ENCODE assay signal across 12 cellular contexts in the genomic region with DNA sequence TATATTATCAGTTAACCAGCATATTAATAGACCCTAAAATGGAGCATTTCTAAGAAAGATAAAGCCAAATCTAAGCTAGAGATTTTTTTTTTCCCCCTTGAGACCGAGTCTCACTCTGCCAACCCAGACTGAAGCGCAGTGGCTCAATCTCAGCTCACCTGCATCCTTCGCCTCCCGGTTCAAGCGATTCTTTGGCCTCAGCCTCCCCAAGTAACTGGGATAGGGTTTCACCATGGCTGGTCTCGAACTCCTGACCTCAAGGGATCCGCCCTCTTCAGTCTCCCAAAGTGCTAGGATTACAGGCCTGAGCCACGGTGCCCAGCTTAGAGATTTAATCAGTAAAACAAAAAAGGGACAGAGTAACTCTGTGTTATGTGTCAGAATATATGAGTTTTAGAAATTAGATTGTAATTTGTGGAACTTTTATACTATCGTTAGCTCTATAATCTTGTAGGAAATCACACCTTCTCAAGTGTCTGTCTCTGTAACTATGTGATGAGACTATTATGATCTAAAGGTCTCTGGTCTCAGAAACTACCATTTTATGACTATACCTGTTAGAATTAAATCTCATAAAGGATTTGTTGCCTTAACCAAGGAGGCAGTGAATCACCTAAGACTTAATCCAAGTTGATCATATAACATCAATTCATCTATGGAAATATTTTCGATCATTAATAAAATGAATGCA. TPM values are rescaled to one million over a fixed set of nuclear protein-coding genes. Genes with fewer than 3 reads are reported as not detected.
DNase-seq lines count a peak whose midpoint lies in the region.
"Had no signal": no experiment of that assay in that cellular context is flagged by ENCODE, and none has a peak within 500 bp of the region (broad histone marks: within the 10 kb centered on the region; RNA-seq: fewer than 3 reads in every experiment).

No MANE protein-coding gene starts in this region.

- DNase-seq in CD8-positive, alpha-beta memory T cell: no peak
- DNase-seq in T-helper 2 cell treated with Interferon-gamma antibody and Interleukin-4, amounts not matched to agents 5 μg/mL and 100 μg/mL, for 36 hours (ENCODE audit: low spot score): no peak
- DNase-seq in epithelial cell of prostate (ENCODE audit: low read depth, low spot score): no peak
- no peak for DNase-seq in cardiac septum (ENCODE audit: low spot score)
- no peak for DNase-seq in NCI-H2171 treated with DMSO at 0.1 percent for 48 hours (lab: John Stamatoyannopoulos, UW)
- DNase-seq in SHP77 treated with DMSO at 0.1 percent for 48 hours (lab: John Stamatoyannopoulos, UW): no peak
- no peak for DNase-seq in NCI-H2227 (lab: John Stamatoyannopoulos, UW; ENCODE audit: unreplicated experiment)
- DNase-seq: amygdala, DND-41, posterior cingulate gyrus had no signal

- no peak overlapping the region for H3K4me3 ChIP-seq in ACC112 (ENCODE audit: low read depth, low read length)
- peak overlapping the region; percentile 11 for H3K4me3 ChIP-seq in CD8-positive, alpha-beta memory T cell (ENCODE audit: low read length)
- H3K4me3 ChIP-seq: coronary artery had no signal

- H3K27ac ChIP-seq in ACC112 (ENCODE audit: low read depth, low read length): peak overlapping the region; percentile 96
- peak overlapping the region; percentile 29 for H3K27ac ChIP-seq in CD8-positive, alpha-beta memory T cell (ENCODE audit: low read depth, low read length)
- H3K27ac ChIP-seq in epithelial cell of prostate: peak overlapping the region; percentile 1
- H3K27ac ChIP-seq: coronary artery had no signal

- H3K79me2 ChIP-seq in ACC112 (ENCODE audit: control insufficient read depth, insufficient read depth, low read length, unreplicated experiment): peaks cover 91% of the 10 kb centered on the region

- no peaks in the 10 kb centered on the region for H3K9me3 ChIP-seq in CD8-positive, alpha-beta memory T cell (ENCODE audit: low read length)

- POLR2A ChIA-PET in CD8-positive, alpha-beta memory T cell (lab: Charles Lee): interaction anchor here (0.5 to 1.4 kb wide), 5 partner anchors 11 to 157 kb away, joined by 3 to 4 read pairs (median 3); no protein-coding TSS in a partner anchor

- H3K36me3 Mint-ChIP-seq in CD8-positive, alpha-beta memory T cell: peaks cover 18 to 46% (median 26%) of the 10 kb centered on the region in 3 donors
- peaks cover 50% of the 10 kb centered on the region for H3K36me3 Mint-ChIP-seq in T-helper 2 cell treated with Interferon-gamma antibody and Interleukin-4, amounts not matched to agents 5 μg/mL and 100 μg/mL, for 36 hours (ENCODE audit: low read depth)

- peak overlapping the region; percentile 67 to 90 (median 78) for H3K4me3 Mint-ChIP-seq in CD8-positive, alpha-beta memory T cell
- peak overlapping the region; percentile 40 for H3K4me3 Mint-ChIP-seq in T-helper 2 cell treated with Interferon-gamma antibody and Interleukin-4, amounts not matched to agents 5 μg/mL and 100 μg/mL, for 36 hours

- intact Hi-C loops in cardiac septum (cut with DNase I): no loop called here

- H3K27ac Mint-ChIP-seq in CD8-positive, alpha-beta memory T cell: peak overlapping the region; percentile 34 to 91 (median 78)
- peak overlapping the region; percentile 62 for H3K27ac Mint-ChIP-seq in T-helper 2 cell treated with Interferon-gamma antibody and Interleukin-4, amounts not matched to agents 5 μg/mL and 100 μg/mL, for 36 hours

- CTCF ChIA-PET in CD8-positive, alpha-beta memory T cell (lab: Charles Lee): interaction anchor here (0.9 to 1.8 kb wide), 2 partner anchors 33 to 217 kb away, joined by 3 to 5 read pairs; a partner anchor contains a TSS

- no peaks in the 10 kb centered on the region for H3K27me3 ChIP-seq in ACC112 (ENCODE audit: insufficient read depth, low read length)
- H3K27me3 ChIP-seq in CD8-positive, alpha-beta memory T cell (ENCODE audit: insufficient read depth, low read length, poor library complexity, severe bottlenecking): no peaks in the 10 kb centered on the region

- H3K4me1 Mint-ChIP-seq in CD8-positive, alpha-beta memory T cell: peaks cover 48 to 69% (median 65%) of the 10 kb centered on the region in 3 donors
- H3K4me1 Mint-ChIP-seq in T-helper 2 cell treated with Interferon-gamma antibody and Interleukin-4, amounts not matched to agents 5 μg/mL and 100 μg/mL, for 36 hours (ENCODE audit: low read depth): peaks cover 42% of the 10 kb centered on the region

- H3K36me3 ChIP-seq in ACC112 (ENCODE audit: insufficient read depth, low read length): peaks cover 25% of the 10 kb centered on the region
- H3K36me3 ChIP-seq in CD8-positive, alpha-beta memory T cell (ENCODE audit: insufficient read depth, low read length): no peaks in the 10 kb centered on the region

- peaks cover 0 to 12% (median 10%) of the 10 kb centered on the region in 5 donors for H3K9me3 Mint-ChIP-seq in CD8-positive, alpha-beta memory T cell
- peaks cover 20% of the 10 kb centered on the region for H3K9me3 Mint-ChIP-seq in T-helper 2 cell treated with Interferon-gamma antibody and Interleukin-4, amounts not matched to agents 5 μg/mL and 100 μg/mL, for 36 hours

- H3K4me1 ChIP-seq in ACC112 (ENCODE audit: control insufficient read depth, insufficient read depth, low read length, unreplicated experiment): peaks cover 39% of the 10 kb centered on the region
- peaks cover 27% of the 10 kb centered on the region for H3K4me1 ChIP-seq in CD8-positive, alpha-beta memory T cell (ENCODE audit: insufficient read depth, low read length)

- no peaks in the 10 kb centered on the region for H3K27me3 Mint-ChIP-seq in CD8-positive, alpha-beta memory T cell
- no peaks in the 10 kb centered on the region for H3K27me3 Mint-ChIP-seq in T-helper 2 cell treated with Interferon-gamma antibody and Interleukin-4, amounts not matched to agents 5 μg/mL and 100 μg/mL, for 36 hours (ENCODE audit: low read depth)

- no peak overlapping the region for H2AFZ ChIP-seq in ACC112 (ENCODE audit: low read length, unreplicated experiment)

RNA-seq across cellular contexts. Expression of a gene that starts 34.0 kb away (rescaled TPM):
- total RNA-seq in CD8-positive, alpha-beta memory T cell: 100 to 1,000 TPM; 560 to 565 TPM
- polyA plus RNA-seq in CD8-positive, alpha-beta memory T cell: 358 TPM
- 299 TPM for total RNA-seq in cardiac septum

RNA-seq across cellular contexts. Expression of a gene that starts 41.1 kb away (rescaled TPM):
- total RNA-seq in CD8-positive, alpha-beta memory T cell: 10 to 100 TPM; 17.9 to 20.9 TPM
- polyA plus RNA-seq in CD8-positive, alpha-beta memory T cell: 12.6 TPM
- 18.9 TPM for total RNA-seq in cardiac septum

Comparison
In these comparisons a context has a peak if more than half of its experiments do, and no peak if none do; other contexts are left out.
1. H3K27ac ChIP-seq: peak in every context shown above with its lines; median percentile 96 in ACC112; 29 in CD8-positive, alpha-beta memory T cell; 1 in epithelial cell of prostate.